17 cellular contexts compared by ENCODE assay signal in genomic region chr12:110530511-110530910, GRCh38. TPM values are rescaled to one million over a fixed set of nuclear protein-coding genes. Genes with fewer than 3 reads are reported as not detected.
DNase-seq lines count a peak whose midpoint lies in the region; ATAC-seq, FAIRE-seq and TF ChIP-seq lines count a peak whose summit lies in the region.
"Had no signal": no experiment of that assay in that cellular context is flagged by ENCODE, and none has a peak within 500 bp of the region (broad histone marks: within the 10 kb centered on the region; RNA-seq: fewer than 3 reads in every experiment).

No MANE protein-coding gene starts in this region.

- H3K4me3 ChIP-seq in cardiac muscle cell (no peak overlapping the region), heart right ventricle (no peak overlapping the region), GM12878 (no peak overlapping the region)

- POLR2A ChIA-PET in GM12878 (lab: Charles Lee) (interaction anchor here (0.5 to 10.4 kb wide), 4 partner anchors 8 to 48 kb away, joined by 3 to 122 read pairs (median 10); no protein-coding TSS in a partner anchor), GM10248 (lab: Yijun Ruan, JAX) (interaction anchor here (0.6 kb wide), 1 partner anchor 75 kb away, joined by 7 read pairs; no protein-coding TSS in a partner anchor)

- in situ Hi-C loops in GM12878 (cut with MboI) = no loop called here

- intact Hi-C loops in heart right ventricle (cut with DNase I) = no loop called here
- intact Hi-C loops in GM12878 (cut with micrococcal nuclease; ENCODE audit: unreplicated experiment) = loop anchor here (2.0 to 10.0 kb wide), 2 partner anchors 52 to 354 kb away; partner anchors contain the start of gene PPTC7

- RAD21 ChIA-PET in GM12878 (lab: Charles Lee; ENCODE audit: unreplicated experiment) = interaction anchor here (0.7 to 7.3 kb wide), 10 partner anchors 8 to 76 kb away, joined by 3 to 109 read pairs (median 4); partner anchors contain the start of genes FAM216A and GPN3

- ATAC-seq in heart right ventricle (no peak), GM12878 (peak; percentile 5; the same call in 2 of the 3 replicates), GM21619 (IDR thresholded peaks at IDR 0.05; ENCODE audit: unreplicated experiment) (no peak), HG02884 (IDR thresholded peaks at IDR 0.05; ENCODE audit: unreplicated experiment) (no peak), HG02973 (IDR thresholded peaks at IDR 0.05; ENCODE audit: unreplicated experiment) (no peak)
- ATAC-seq: HCT116 had no signal

- no peak for FAIRE-seq in GM12878 (lab: Jason Lieb, UNC)
- FAIRE-seq: RCC 7860 had no signal

- no peaks in the 10 kb centered on the region for H3K27me3 ChIP-seq in cardiac muscle cell
- H3K27me3 ChIP-seq in heart right ventricle = no peaks in the 10 kb centered on the region
- no peaks in the 10 kb centered on the region for H3K27me3 ChIP-seq in GM12878 (replicated peaks in 1 of 2; ENCODE audit: control insufficient read depth in 2 of 2, insufficient read depth in 2 of 2, low read length in 1 of 2)

- H3K9ac ChIP-seq in GM12878 (ENCODE audit: control insufficient read depth, insufficient read depth, low read length) = no peak overlapping the region; the same call in 1 of the 2 replicates

- H3K27ac ChIP-seq in cardiac muscle cell = peak overlapping the region; percentile 56
- H3K27ac ChIP-seq in heart right ventricle = no peak overlapping the region
- H3K27ac ChIP-seq in GM12878 (ENCODE audit: control insufficient read depth, insufficient read depth) = peak overlapping the region; percentile 80
- H3K27ac ChIP-seq: C4-2B had no signal

- no peak for TF ChIP-seq RAD21 in GM12878 (IDR thresholded peaks at IDR 0.05; ENCODE audit: insufficient read depth, low read depth, low read length)

- H4K20me1 ChIP-seq in GM12878 (ENCODE audit: control insufficient read depth, insufficient read depth) = no peaks in the 10 kb centered on the region

- no peak; the same call in 1 of the 2 replicates for TF ChIP-seq POLR2A in GM12878 (IDR thresholded peaks at IDR 0.05; ENCODE audit: low read depth, low read length)

- peak in 1 of 2 donors; percentile 48 for DNase-seq in cardiac muscle cell (ENCODE audit: low read depth in 1 of 2, low spot score in 1 of 2)
- no peak for DNase-seq in heart right ventricle
- DNase-seq in MV-4-11 (lab: John Stamatoyannopoulos, UW) = peak; percentile 1
- DNase-seq in GM12878 (ENCODE audit: low read depth, low spot score) = no peak
- DNase-seq in GM10248 (ENCODE audit: extremely low spot score) = no peak
- DNase-seq: Caco-2, NCI-H146, NCI-H446 treated with DMSO at 0.1 percent for 48 hours, NCI-H748 treated with DMSO at 0.1 percent for 48 hours, SHP77 treated with DMSO at 0.1 percent for 48 hours, T-helper 2 cell had no signal

- peaks cover 31% of the 10 kb centered on the region for H3K79me2 ChIP-seq in GM12878 (ENCODE audit: control insufficient read depth, insufficient read depth, low read length)

- SMC1A ChIA-PET in GM12878 (lab: Charles Lee; ENCODE audit: uncharacterized antibody, unreplicated experiment) = interaction anchor here (1.0 to 18.4 kb wide), 10 partner anchors 9 to 74 kb away, joined by 4 to 308 read pairs (median 17); no protein-coding TSS in a partner anchor

- H3K36me3 ChIP-seq in cardiac muscle cell (no peaks in the 10 kb centered on the region), heart right ventricle (peaks cover 0 to 33% (median 0%) of the 10 kb centered on the region in 9 donors), GM12878 (ENCODE audit: control insufficient read depth in 2 of 2, insufficient read depth in 2 of 2, low read length in 1 of 2) (peaks cover 0 to 11% of the 10 kb centered on the region in 2 experiments; a peak in 2 of 4 replicates)

- H3K4me2 ChIP-seq in GM12878 (ENCODE audit: control insufficient read depth, insufficient read depth) = peak overlapping the region; percentile 62

- no peak for TF ChIP-seq EP300 in GM12878 (IDR thresholded peaks at IDR 0.05; ENCODE audit: borderline replicate concordance in 1 of 2, control insufficient read depth in 1 of 2, low read depth in 2 of 2, low read length in 2 of 2)

- WGBS in heart right ventricle, 2 donors = 53 to 67% methylated on average over 2 of the region's 2 CpGs
- 3% methylated on average over 2 of the region's 2 CpGs for WGBS in GM12878 (ENCODE audit: insufficient coverage, insufficient replicate concordance, low lambda C conversion rate, missing lambda C conversion rate)

- BruUV-seq in GM12878 (replicated peaks; lab: Mats Ljungman, UMichigan) = no TSS peak

- TF ChIP-seq CTCF in cardiac muscle cell (IDR thresholded peaks at IDR 0.05; ENCODE audit: low read depth, low read length) = no peak
- TF ChIP-seq CTCF in heart right ventricle (IDR thresholded peaks at IDR 0.05) = no peak
- TF ChIP-seq CTCF in GM12878 (IDR thresholded peaks at IDR 0.05 in 2 of 3, conservative IDR thresholded peaks at IDR 0.05 in 1 of 3; ENCODE audit: control insufficient read depth in 2 of 3, extremely low read depth in 1 of 3, insufficient read depth in 1 of 3, low read depth in 3 of 3, low read length in 3 of 3) = no peak
- TF ChIP-seq CTCF in GM10248 (IDR thresholded peaks at IDR 0.05; ENCODE audit: control extremely low read depth, extremely low read depth, low read depth, missing control alignments) = no peak

- CTCF ChIA-PET in GM12878 (lab: Yijun Ruan, JAX) = interaction anchor here (0.9 to 5.4 kb wide), 6 partner anchors 11 to 80 kb away, joined by 3 to 52 read pairs (median 12); partner anchors contain the start of gene ARPC3
- CTCF ChIA-PET in GM10248 (lab: Yijun Ruan, JAX) = interaction anchor here (1.5 to 9.4 kb wide), 3 partner anchors 9 to 70 kb away, joined by 3 to 70 read pairs (median 5); no protein-coding TSS in a partner anchor

- H3K9me3 ChIP-seq in cardiac muscle cell (ENCODE audit: low read depth) (no peaks in the 10 kb centered on the region), heart right ventricle (no peaks in the 10 kb centered on the region), GM12878 (replicated peaks; ENCODE audit: control insufficient read depth, insufficient read depth, low read length) (no peaks in the 10 kb centered on the region)
- H3K9me3 ChIP-seq: Caco-2 had no signal

- H3K4me1 ChIP-seq in cardiac muscle cell (ENCODE audit: low read depth) = peaks cover 40% of the 10 kb centered on the region
- peaks cover 3 to 47% (median 21%) of the 10 kb centered on the region in 9 donors for H3K4me1 ChIP-seq in heart right ventricle
- peaks cover 61% of the 10 kb centered on the region for H3K4me1 ChIP-seq in GM12878 (ENCODE audit: control insufficient read depth, insufficient read depth, low read length)

- no peak overlapping the region for H2AFZ ChIP-seq in GM12878 (ENCODE audit: control insufficient read depth, low read depth, low read length)

RNA-seq across cellular contexts. Expression of gene RAD9B, which starts 28.4 kb away (rescaled TPM):
- total RNA-seq in cardiac muscle cell = 0.21 and 1.1 TPM in 2 replicates
- 1.5 and 2.3 TPM in 2 replicates for polyA plus RNA-seq in cardiac muscle cell
- 1 to 10 TPM in 4 of 10 donors, under 1 TPM in 6; 0.23 to 1.6 (median 0.95) TPM for total RNA-seq in heart right ventricle
- 1 to 10 TPM in 1 of 2 donors, not detected in 1; 4.9 TPM for polyA plus RNA-seq in heart right ventricle
- 1.8 and 5.8 TPM in 2 replicates for total RNA-seq in GM12878 (2013; cell fraction: nucleolus; rRNA removed)
- 0.87 and 1.1 TPM in 2 replicates for total RNA-seq in GM12878 (2014; rRNA removed)
- 1.1 TPM in 2 replicates for total RNA-seq in GM12878 (2014; rRNA removed; fragmentation: Illumina TruSeq; extraction: Trizol)
- total RNA-seq in GM12878 (2021) = 0.88 and 2.0 TPM in 2 replicates
- 0.88 TPM for polyA plus RNA-seq in GM12878 (2011; ENCODE audit: low read depth)
- polyA plus RNA-seq in GM12878 (2011; rRNA removed) = 1.7 and 4.0 TPM in 2 replicates
- polyA plus RNA-seq in GM12878 (2011; cell fraction: cytosol; rRNA removed) = 1.0 TPM in 2 replicates
- 1.0 and 1.3 TPM in 2 replicates for polyA plus RNA-seq in GM12878 (2011; cell fraction: nucleus; rRNA removed)
- 0.92 and 1.0 TPM in 2 replicates for polyA plus RNA-seq in GM12878 (2012)
- polyA plus RNA-seq in GM12878 (2014; fragmentation: Illumina TruSeq; extraction: Trizol) = 1.4 and 1.9 TPM in 2 replicates
- 1 to 10 TPM; 1.2 to 2.0 TPM for polyA plus RNA-seq in GM12878 (2014; fragmentation: Nextera tagmentation; extraction: Ambion mirVana)
- 1.4 and 1.7 TPM in 2 replicates for polyA plus RNA-seq in GM12878 (2014; rRNA removed)
- 1 to 10 TPM in 1 of 2 experiments, under 1 TPM in 1; 0.54 to 1.3 TPM for polyA plus RNA-seq in GM12878 (2016; fragmentation: Nextera tagmentation; extraction: Ambion mirVana)
- polyA minus RNA-seq in GM12878 (2011; rRNA and poly(A)+ RNA removed) = 1.8 and 2.0 TPM in 2 replicates
- 0.31 TPM in 1 of 2 replicates, not detected in the other for polyA minus RNA-seq in GM12878 (2011; cell fraction: cytosol; rRNA and poly(A)+ RNA removed)
- 0.24 and 0.86 TPM in 2 replicates for polyA minus RNA-seq in GM12878 (2011; cell fraction: nucleus; rRNA and poly(A)+ RNA removed)

RNA-seq across cellular contexts. Expression of gene VPS29, which starts 28.6 kb away (rescaled TPM):
- total RNA-seq in cardiac muscle cell (57.7 and 70.1 TPM in 2 replicates), heart right ventricle (100 to 1,000 TPM in 2 of 10 donors, 10 to 100 TPM in 8; 83.7 to 117 (median 91.5) TPM), GM12878 (2014; rRNA removed) (65.3 and 82.1 TPM in 2 replicates), GM12878 (2014; rRNA removed; fragmentation: Illumina TruSeq; extraction: Trizol) (105 and 109 TPM in 2 replicates), GM12878 (2021) (78.8 and 79.4 TPM in 2 replicates)
- polyA plus RNA-seq in cardiac muscle cell (170 and 179 TPM in 2 replicates), heart right ventricle (100 to 1,000 TPM in 1 of 2 donors, 10 to 100 TPM in 1; 84.0 to 175 TPM), GM12878 (2011; rRNA removed) (203 and 283 TPM in 2 replicates), GM12878 (2014; fragmentation: Illumina TruSeq; extraction: Trizol) (178 and 317 TPM in 2 replicates), GM12878 (2014; fragmentation: Nextera tagmentation; extraction: Ambion mirVana) (100 to 1,000 TPM; 290 to 405 TPM), GM12878 (2014; rRNA removed) (153 and 210 TPM in 2 replicates), GM12878 (2016; fragmentation: Nextera tagmentation; extraction: Ambion mirVana) (100 to 1,000 TPM; 251 to 261 TPM)
- total RNA-seq in GM12878 (2013; cell fraction: nucleolus; rRNA removed) = 160 and 167 TPM in 2 replicates
- 91.8 TPM for polyA plus RNA-seq in GM12878 (2011; ENCODE audit: low read depth)
- polyA plus RNA-seq in GM12878 (2011; cell fraction: cytosol; rRNA removed) = 90.5 and 98.1 TPM in 2 replicates
- polyA plus RNA-seq in GM12878 (2011; cell fraction: nucleus; rRNA removed) = 141 and 158 TPM in 2 replicates
- polyA plus RNA-seq in GM12878 (2012) = 100 and 105 TPM in 2 replicates
- polyA minus RNA-seq in GM12878 (2011; rRNA and poly(A)+ RNA removed) = 67.7 and 92.7 TPM in 2 replicates
- polyA minus RNA-seq in GM12878 (2011; cell fraction: cytosol; rRNA and poly(A)+ RNA removed) = 23.9 and 25.2 TPM in 2 replicates
- polyA minus RNA-seq in GM12878 (2011; cell fraction: nucleus; rRNA and poly(A)+ RNA removed) = 33.1 and 41.8 TPM in 2 replicates

RNA-seq across cellular contexts. Expression of gene PPTC7, which starts 52.6 kb away (rescaled TPM):
- 15.3 and 21.7 TPM in 2 replicates for total RNA-seq in cardiac muscle cell
- 16.3 and 24.8 TPM in 2 replicates for polyA plus RNA-seq in cardiac muscle cell
- total RNA-seq in heart right ventricle = 100 to 1,000 TPM in 1 of 10 donors, 10 to 100 TPM in 9; 66.0 to 162 (median 79.4) TPM
- 10 to 100 TPM; 18.9 to 20.4 TPM for polyA plus RNA-seq in heart right ventricle
- 97.8 and 98.0 TPM in 2 replicates for total RNA-seq in GM12878 (2013; cell fraction: nucleolus; rRNA removed)
- total RNA-seq in GM12878 (2014; rRNA removed) = 8.3 and 9.1 TPM in 2 replicates
- total RNA-seq in GM12878 (2014; rRNA removed; fragmentation: Illumina TruSeq; extraction: Trizol) = 13.4 and 13.9 TPM in 2 replicates
- total RNA-seq in GM12878 (2021) = 31.0 and 31.4 TPM in 2 replicates
- 16.5 TPM for polyA plus RNA-seq in GM12878 (2011; ENCODE audit: low read depth)
- polyA plus RNA-seq in GM12878 (2011; rRNA removed) = 69.6 and 89.2 TPM in 2 replicates
- 26.8 and 32.6 TPM in 2 replicates for polyA plus RNA-seq in GM12878 (2011; cell fraction: cytosol; rRNA removed)
- polyA plus RNA-seq in GM12878 (2011; cell fraction: nucleus; rRNA removed) = 36.0 and 57.5 TPM in 2 replicates
- polyA plus RNA-seq in GM12878 (2012) = 24.9 and 34.0 TPM in 2 replicates
- 29.8 and 37.9 TPM in 2 replicates for polyA plus RNA-seq in GM12878 (2014; fragmentation: Illumina TruSeq; extraction: Trizol)
- polyA plus RNA-seq in GM12878 (2014; fragmentation: Nextera tagmentation; extraction: Ambion mirVana) = 1 to 10 TPM; 5.0 to 8.9 TPM
- 24.8 and 25.9 TPM in 2 replicates for polyA plus RNA-seq in GM12878 (2014; rRNA removed)
- polyA plus RNA-seq in GM12878 (2016; fragmentation: Nextera tagmentation; extraction: Ambion mirVana) = 10 to 100 TPM in 1 of 2 experiments, 1 to 10 TPM in 1; 4.0 to 11.3 TPM
- polyA minus RNA-seq in GM12878 (2011; rRNA and poly(A)+ RNA removed) = 80.9 and 102 TPM in 2 replicates
- polyA minus RNA-seq in GM12878 (2011; cell fraction: cytosol; rRNA and poly(A)+ RNA removed) = 29.1 and 29.5 TPM in 2 replicates
- 34.9 and 43.1 TPM in 2 replicates for polyA minus RNA-seq in GM12878 (2011; cell fraction: nucleus; rRNA and poly(A)+ RNA removed)

Comparison
In these comparisons a context has a peak if more than half of its experiments do, and no peak if none do; other contexts are left out.
1. H3K27ac ChIP-seq: peak in cardiac muscle cell (single experiment) and GM12878 (single experiment); none in heart right ventricle (0 of 10).